Comparison of ENCODE assay signal across 19 cellular contexts in the genomic region with DNA sequence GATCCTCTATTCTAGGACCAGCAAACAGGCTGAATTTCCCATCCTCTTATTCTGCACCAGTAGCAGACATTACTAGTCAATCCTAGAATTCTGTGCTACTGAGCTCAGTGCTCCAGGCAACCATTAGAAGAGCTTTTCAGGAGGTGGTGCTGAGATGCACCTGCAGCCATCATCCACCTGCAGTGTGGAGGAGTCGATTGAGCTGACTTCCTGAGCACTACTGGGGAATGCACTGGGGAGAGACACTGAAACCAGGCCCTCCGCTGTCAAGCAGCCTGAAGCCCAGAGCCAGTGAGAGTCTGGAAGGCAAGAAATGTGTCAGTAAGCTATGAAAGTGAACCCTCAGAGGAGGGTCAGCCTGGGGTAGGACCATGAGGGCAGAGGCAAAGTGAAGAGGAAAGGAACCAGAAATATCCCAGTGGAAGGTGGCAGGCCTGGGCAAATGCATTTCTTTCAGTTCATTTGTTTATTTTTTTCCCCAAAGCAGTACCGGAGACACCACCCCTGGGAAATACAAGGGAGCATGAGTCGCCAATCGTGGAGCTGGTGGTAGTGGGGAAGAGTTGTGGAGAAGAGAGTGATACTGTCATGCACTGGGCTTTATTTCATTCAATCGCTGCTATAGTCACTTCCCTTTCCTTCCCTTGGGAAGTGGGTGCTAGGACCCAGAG. TPM values are rescaled to one million over a fixed set of nuclear protein-coding genes. Genes with fewer than 3 reads are reported as not detected.
A peak's percentile ranks its signal among the peaks of the same experiment; 100 is the strongest.
DNase-seq lines count a peak whose midpoint lies in the region; ATAC-seq and TF ChIP-seq lines count a peak whose summit lies in the region.
"Had no signal": no experiment of that assay in that cellular context is flagged by ENCODE, and none has a peak within 500 bp of the region (broad histone marks: within the 10 kb centered on the region; RNA-seq: fewer than 3 reads in every experiment).

No MANE protein-coding gene starts in this region.

- H3K4me3 ChIP-seq in GM12865 (ENCODE audit: low read depth, low read length) (no peak overlapping the region), HEK293 (ENCODE audit: low read depth, low read length) (no peak overlapping the region)

- H3K4me1 ChIP-seq in HEK293 (ENCODE audit: control insufficient read depth, insufficient read depth, low read length): no peaks in the 10 kb centered on the region

- no peaks in the 10 kb centered on the region for H3K9me3 Mint-ChIP-seq in natural killer cell
- H3K9me3 Mint-ChIP-seq: CD4-positive, alpha-beta T cell had no signal

- POLR2A ChIA-PET in HEK293 (lab: Yijun Ruan, JAX): no interaction called here

- intact Hi-C loops in natural killer cell (cut with micrococcal nuclease): no loop called here

- no peak overlapping the region for H3K27ac Mint-ChIP-seq in natural killer cell
- H3K27ac Mint-ChIP-seq: B cell; CD4-positive, alpha-beta T cell had no signal

- H3K9me3 ChIP-seq in HEK293 (ENCODE audit: control insufficient read depth, insufficient read depth, low read depth, low read length): no peaks in the 10 kb centered on the region

- no peak for ATAC-seq in natural killer cell

- TF ChIP-seq CTCF in GM12865 (IDR thresholded peaks at IDR 0.05; ENCODE audit: insufficient read depth, low read depth, low read length, missing control alignments): no peak
- TF ChIP-seq CTCF in HEK293 (tag by site-specific recombination; IDR thresholded peaks at IDR 0.05): no peak
- TF ChIP-seq CTCF in natural killer cell (IDR thresholded peaks at IDR 0.05): no peak

- H3K36me3 ChIP-seq in HEK293 (ENCODE audit: control insufficient read depth in 2 of 2, insufficient read depth in 1 of 2, low read length in 2 of 2): no peaks in the 10 kb centered on the region

- peaks cover 7 to 23% of the 10 kb centered on the region in 2 donors for H3K27me3 Mint-ChIP-seq in natural killer cell (ENCODE audit: low read depth in 2 of 2)

- CTCF ChIA-PET in HEK293 (lab: Yijun Ruan, JAX): interaction anchor here (1.1 kb wide), 1 partner anchor 11 kb away, joined by 4 read pairs; no protein-coding TSS in a partner anchor

- DNase-seq in NCI-H748 (lab: John Stamatoyannopoulos, UW; ENCODE audit: unreplicated experiment) (peak; percentile 37), NCI-H748 treated with DMSO at 0.1 percent for 48 hours (lab: John Stamatoyannopoulos, UW) (no peak), GM12865 (ENCODE audit: low read depth) (peak; percentile 72), mesenteric fat pad (ENCODE audit: low spot score) (peak; percentile 35), NCI-H524 treated with DMSO at 0.1 percent for 48 hours (lab: John Stamatoyannopoulos, UW) (no peak), iPS-NIHi7 (ENCODE audit: extremely low spot score) (no peak), natural killer cell (no peak)
- DNase-seq: ACHN; C1 segment of cervical spinal cord; Calu3; CD4-positive, alpha-beta T cell; DMS 273 treated with DMSO at 0.1 percent for 48 hours; HCEC 1CT had no signal

- H3K4me3 Mint-ChIP-seq in natural killer cell: no peak overlapping the region
- H3K4me3 Mint-ChIP-seq: B cell; CD4-positive, alpha-beta T cell had no signal

- no peaks in the 10 kb centered on the region for H3K36me3 Mint-ChIP-seq in natural killer cell

- no peaks in the 10 kb centered on the region for H3K4me1 Mint-ChIP-seq in natural killer cell
- H3K4me1 Mint-ChIP-seq: B cell had no signal

- H3K27ac ChIP-seq in HEK293 (ENCODE audit: extremely low read depth, low read depth, low read length): no peak overlapping the region
- H3K27ac ChIP-seq: HL-60 had no signal

TF ChIP-seq in HEK293, 187 proteins besides CTCF, POLR2A, EP300 and RAD21:
- TF ChIP-seq ZBTB17 (tag by site-specific recombination; IDR thresholded peaks at IDR 0.05): peak; percentile 64; the same call in 1 of the 2 replicates
- no peak for TF ChIP-seq ZNF2 (tag by site-specific recombination; IDR thresholded peaks at IDR 0.05)

RNA-seq across cellular contexts. Expression of gene SERPINA4, which starts 23.0 kb away (rescaled TPM):
- total RNA-seq in mesenteric fat pad: not detected
- total RNA-seq in natural killer cell: not detected
- total RNA-seq: A172; B cell; CD4-positive, alpha-beta T cell; G401; H4 had no signal

RNA-seq across cellular contexts. Expression of gene SERPINA12, which starts 28.9 kb away (rescaled TPM):
- total RNA-seq in mesenteric fat pad (not detected), natural killer cell (not detected)
- total RNA-seq: A172; B cell; Calu3; CD4-positive, alpha-beta T cell; G401; H4 had no signal

RNA-seq across cellular contexts. Expression of gene SERPINA5, which starts 43.0 kb away (rescaled TPM):
- 0.48 TPM for total RNA-seq in mesenteric fat pad
- not detected for total RNA-seq in natural killer cell
- total RNA-seq: A172; B cell; CD4-positive, alpha-beta T cell; G401 had no signal

Comparison
In these comparisons a context has a peak if more than half of its experiments do, and no peak if none do; other contexts are left out.
1. DNase-seq: peak in NCI-H748 (single experiment), GM12865 (single experiment) and mesenteric fat pad (single experiment); none in NCI-H748 treated with DMSO at 0.1 percent for 48 hours (single experiment), NCI-H524 treated with DMSO at 0.1 percent for 48 hours (single experiment), iPS-NIHi7 (single experiment) and natural killer cell (single experiment).